ENCODE assay signal across 8 cellular contexts in genomic region chr10:511101-511848, GRCh38.
DNase-seq lines count a peak whose midpoint lies in the region; ATAC-seq, FAIRE-seq and TF ChIP-seq lines count a peak whose summit lies in the region.

No MANE protein-coding gene starts in this region.

- DNase-seq in DMS53 treated with DMSO at 0.1 percent for 48 hours (lab: John Stamatoyannopoulos, UW; ENCODE audit: unreplicated experiment) (peak; percentile 93), NCI-H2196 (lab: John Stamatoyannopoulos, UW; ENCODE audit: unreplicated experiment) (peak; percentile 76), kidney (peak; percentile 96)
- DNase-seq in central memory CD4-positive, alpha-beta T cell: peak; percentile 62
- peak; percentile 60 to 77 for DNase-seq in stimulated activated CD4-positive, alpha-beta T cell treated with anti-CD3 and anti-CD28 coated beads, Interleukin-15, amount 100 ng/mL, for 1 hour (ENCODE audit: low read depth in 1 of 2, low spot score in 1 of 2)

- no peaks in the 10 kb centered on the region for H3K9me3 ChIP-seq in kidney (ENCODE audit: control insufficient read depth in 1 of 2, low read length in 2 of 2)

- H3K27ac ChIP-seq in kidney (ENCODE audit: low read depth in 2 of 2, low read length in 2 of 2): peak overlapping the region in 1 of 2 donors; percentile 2

- no peak overlapping the region for H3K4me3 ChIP-seq in kidney (ENCODE audit: low read length in 2 of 2)

- no peaks in the 10 kb centered on the region for H3K36me3 ChIP-seq in kidney (ENCODE audit: control insufficient read depth in 1 of 2, insufficient read depth in 2 of 2, low read length in 2 of 2)

- TF ChIP-seq CTCF in kidney (IDR thresholded peaks at IDR 0.05; ENCODE audit: borderline replicate concordance, extremely low read depth, insufficient read depth): peak; percentile 99

- H3K4me1 ChIP-seq in kidney (ENCODE audit: control insufficient read depth in 1 of 2, insufficient read depth in 1 of 2, low read depth in 1 of 2, low read length in 2 of 2): peaks cover 3 to 7% of the 10 kb centered on the region in 2 donors

- FAIRE-seq in kidney (lab: Jason Lieb, UNC): peak; percentile 94

- H3K9ac ChIP-seq in kidney (ENCODE audit: low read length in 2 of 2): peak overlapping the region in 1 of 2 donors; percentile 26

- ATAC-seq in HG02571 (IDR thresholded peaks at IDR 0.05; ENCODE audit: unreplicated experiment): peak; percentile 45
- ATAC-seq in activated CD4-positive, CD25-positive, alpha-beta regulatory T cell treated with anti-CD3 and anti-CD28 coated beads, Interleukin-2, amount 50 U/mL, for 24 hours: peak; percentile 63 to 70
- ATAC-seq in HG02970 (IDR thresholded peaks at IDR 0.05; ENCODE audit: low FRiP score, unreplicated experiment): no peak

- intact Hi-C loops in kidney (cut with DNase I): loop anchor here (5.0 kb wide), 1 partner anchor 281 kb away; no protein-coding TSS in a partner anchor
